Comparison of ENCODE assay signal across 25 cellular contexts in genomic region chr1:54867717-54868057, GRCh38.
"Had no signal": no experiment of that assay in that cellular context is flagged by ENCODE, and none has a peak within 500 bp of the region (broad histone marks: within the 10 kb centered on the region; RNA-seq: fewer than 3 reads in every experiment).

No MANE protein-coding gene starts in this region.

- ATAC-seq: activated CD4-positive, alpha-beta T cell treated with anti-CD3 and anti-CD28 coated beads for 36 hours; T-cell had no signal

- H3K9me3 ChIP-seq: adrenal gland, Peyer's patch had no signal

- H3K4me3 ChIP-seq: adrenal gland, Peyer's patch had no signal

- H3K27me3 ChIP-seq: adrenal gland, Peyer's patch had no signal

- H3K27ac ChIP-seq: VCaP had no signal

- H3K4me1 ChIP-seq: Peyer's patch had no signal

- DNase-seq: activated CD4-positive, alpha-beta memory T cell treated with anti-CD3 and anti-CD28 coated beads, Interleukin-2, amount 10 ng/mL, durations not matched to agents 7 days and 5 days; activated CD4-positive, alpha-beta T cell treated with anti-CD3 and anti-CD28 coated beads for 36 hours; activated CD4-positive, alpha-beta T cell treated with anti-CD3 and anti-CD28 coated beads, Interleukin-2, amount 50 U/mL, for 1 hour; activated CD8-positive, alpha-beta memory T cell treated with anti-CD3 and anti-CD28 coated beads, Interleukin-2, amount 50 U/mL, for 4 hours; activated naive CD4-positive, alpha-beta T cell treated with anti-CD3 and anti-CD28 coated beads, Interleukin-2, amount 50 U/mL, for 16 hours; activated naive CD8-positive, alpha-beta T cell treated with anti-CD3 and anti-CD28 coated beads, Interleukin-2, amount 10 ng/mL, durations not matched to agents 7 days and 5 days; activated T-cell treated with anti-CD3 and anti-CD28 coated beads, Interleukin-2, amount 50 U/mL, for 1 hour; anterior cingulate cortex; IMR-90; KG1; NCI-H1048; NCI-H1694; NCI-H2029; NCI-H2107; NCI-H226; NCI-H510A; NCI-H526 treated with DMSO at 0.1 percent for 48 hours; NCI-H82; Peyer's patch; SHP77 treated with DMSO at 0.1 percent for 48 hours; T-cell; T-helper 2 cell; T1000 had no signal
